ENCODE assay signal across 1 cellular context in the genomic region with DNA sequence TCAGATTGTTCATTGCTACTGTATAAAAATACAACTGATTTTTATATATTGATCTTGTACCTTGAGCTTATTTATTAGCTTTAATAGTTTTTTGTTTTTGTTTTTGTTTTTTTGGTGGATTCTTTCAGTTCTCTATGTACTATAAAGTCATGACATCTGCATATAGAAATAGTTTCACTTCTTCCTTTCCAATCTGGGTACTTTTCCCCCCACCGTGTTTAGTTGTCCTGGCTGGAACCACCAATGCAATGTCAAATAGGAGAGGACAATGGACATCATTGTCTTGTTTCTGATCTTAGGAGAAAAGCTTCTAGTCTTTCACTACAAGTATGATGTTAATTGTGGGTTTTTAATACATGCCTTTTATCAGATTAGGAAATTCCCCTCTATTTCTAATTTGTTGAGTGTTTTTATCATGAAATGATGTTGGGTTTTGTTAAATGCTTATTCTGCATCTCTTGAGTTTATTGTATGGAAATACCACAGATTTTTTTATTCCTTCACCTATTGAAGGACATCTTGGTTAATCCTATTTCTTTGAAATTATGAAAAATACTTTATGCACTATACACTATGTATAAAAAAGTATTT.
TF ChIP-seq lines count a peak whose summit lies in the region.

No MANE protein-coding gene starts in this region.

TF ChIP-seq in GM12878, 131 proteins besides CTCF, POLR2A, EP300 and RAD21 (continued from another document and continues in another):
- TF ChIP-seq ZNF384 (IDR thresholded peaks at IDR 0.05; ENCODE audit: borderline replicate concordance, low read depth, low read length) = no peak
- TF ChIP-seq, protein P1, sequence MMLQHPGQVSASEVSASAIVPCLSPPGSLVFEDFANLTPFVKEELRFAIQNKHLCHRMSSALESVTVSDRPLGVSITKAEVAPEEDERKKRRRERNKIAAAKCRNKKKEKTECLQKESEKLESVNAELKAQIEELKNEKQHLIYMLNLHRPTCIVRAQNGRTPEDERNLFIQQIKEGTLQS (IDR thresholded peaks at IDR 0.05; ENCODE audit: borderline replicate concordance, extremely low read depth, low read depth, low read length) = no peak
- peak; percentile 92 for TF ChIP-seq SPI1 (IDR thresholded peaks at IDR 0.05; ENCODE audit: borderline replicate concordance, insufficient read depth, low read depth, low read length)
- TF ChIP-seq NR2F1 (conservative IDR thresholded peaks at IDR 0.05) = peak; percentile 40; the same call in 1 of the 2 replicates
- TF ChIP-seq YBX1 (IDR thresholded peaks at IDR 0.05) = no peak
- TF ChIP-seq, protein P2, sequence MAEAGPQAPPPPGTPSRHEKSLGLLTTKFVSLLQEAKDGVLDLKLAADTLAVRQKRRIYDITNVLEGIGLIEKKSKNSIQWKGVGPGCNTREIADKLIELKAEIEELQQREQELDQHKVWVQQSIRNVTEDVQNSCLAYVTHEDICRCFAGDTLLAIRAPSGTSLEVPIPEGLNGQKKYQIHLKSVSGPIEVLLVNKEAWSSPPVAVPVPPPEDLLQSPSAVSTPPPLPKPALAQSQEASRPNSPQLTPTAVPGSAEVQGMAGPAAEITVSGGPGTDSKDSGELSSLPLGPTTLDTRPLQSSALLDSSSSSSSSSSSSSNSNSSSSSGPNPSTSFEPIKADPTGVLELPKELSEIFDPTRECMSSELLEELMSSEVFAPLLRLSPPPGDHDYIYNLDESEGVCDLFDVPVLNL (IDR thresholded peaks at IDR 0.05; ENCODE audit: low read depth, low read length) = no peak
- TF ChIP-seq, protein P3, sequence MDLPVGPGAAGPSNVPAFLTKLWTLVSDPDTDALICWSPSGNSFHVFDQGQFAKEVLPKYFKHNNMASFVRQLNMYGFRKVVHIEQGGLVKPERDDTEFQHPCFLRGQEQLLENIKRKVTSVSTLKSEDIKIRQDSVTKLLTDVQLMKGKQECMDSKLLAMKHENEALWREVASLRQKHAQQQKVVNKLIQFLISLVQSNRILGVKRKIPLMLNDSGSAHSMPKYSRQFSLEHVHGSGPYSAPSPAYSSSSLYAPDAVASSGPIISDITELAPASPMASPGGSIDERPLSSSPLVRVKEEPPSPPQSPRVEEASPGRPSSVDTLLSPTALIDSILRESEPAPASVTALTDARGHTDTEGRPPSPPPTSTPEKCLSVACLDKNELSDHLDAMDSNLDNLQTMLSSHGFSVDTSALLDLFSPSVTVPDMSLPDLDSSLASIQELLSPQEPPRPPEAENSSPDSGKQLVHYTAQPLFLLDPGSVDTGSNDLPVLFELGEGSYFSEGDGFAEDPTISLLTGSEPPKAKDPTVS (IDR thresholded peaks at IDR 0.05; ENCODE audit: low read depth, low read length) = no peak
- TF ChIP-seq RAD51 (IDR thresholded peaks at IDR 0.05) = no peak
- 0 out of 2 replicates have a peak, but pooled peaks have one; percentile 35 for TF ChIP-seq BCL11A (IDR thresholded peaks at IDR 0.05; ENCODE audit: low read depth, low read length)
- no peak for TF ChIP-seq HDAC6 (IDR thresholded peaks at IDR 0.05; ENCODE audit: unreplicated experiment)
- TF ChIP-seq, protein P4, sequence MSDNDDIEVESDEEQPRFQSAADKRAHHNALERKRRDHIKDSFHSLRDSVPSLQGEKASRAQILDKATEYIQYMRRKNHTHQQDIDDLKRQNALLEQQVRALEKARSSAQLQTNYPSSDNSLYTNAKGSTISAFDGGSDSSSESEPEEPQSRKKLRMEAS (IDR thresholded peaks at IDR 0.05; ENCODE audit: low read depth, low read length) = no peak
- TF ChIP-seq JUNB (IDR thresholded peaks at IDR 0.05) = peak; percentile 34; the same call in 1 of the 2 replicates
- TF ChIP-seq TAF1 (IDR thresholded peaks at IDR 0.05; ENCODE audit: borderline replicate concordance, low read depth, low read length) = no peak
- TF ChIP-seq KLF5 (IDR thresholded peaks at IDR 0.05; ENCODE audit: partially characterized antibody) = no peak
- no peak for TF ChIP-seq JUND (IDR thresholded peaks at IDR 0.05; ENCODE audit: low read depth, low read length)
- TF ChIP-seq NFIC (IDR thresholded peaks at IDR 0.05; ENCODE audit: low read depth, low read length) = peak; percentile 76
- TF ChIP-seq, protein P5, sequence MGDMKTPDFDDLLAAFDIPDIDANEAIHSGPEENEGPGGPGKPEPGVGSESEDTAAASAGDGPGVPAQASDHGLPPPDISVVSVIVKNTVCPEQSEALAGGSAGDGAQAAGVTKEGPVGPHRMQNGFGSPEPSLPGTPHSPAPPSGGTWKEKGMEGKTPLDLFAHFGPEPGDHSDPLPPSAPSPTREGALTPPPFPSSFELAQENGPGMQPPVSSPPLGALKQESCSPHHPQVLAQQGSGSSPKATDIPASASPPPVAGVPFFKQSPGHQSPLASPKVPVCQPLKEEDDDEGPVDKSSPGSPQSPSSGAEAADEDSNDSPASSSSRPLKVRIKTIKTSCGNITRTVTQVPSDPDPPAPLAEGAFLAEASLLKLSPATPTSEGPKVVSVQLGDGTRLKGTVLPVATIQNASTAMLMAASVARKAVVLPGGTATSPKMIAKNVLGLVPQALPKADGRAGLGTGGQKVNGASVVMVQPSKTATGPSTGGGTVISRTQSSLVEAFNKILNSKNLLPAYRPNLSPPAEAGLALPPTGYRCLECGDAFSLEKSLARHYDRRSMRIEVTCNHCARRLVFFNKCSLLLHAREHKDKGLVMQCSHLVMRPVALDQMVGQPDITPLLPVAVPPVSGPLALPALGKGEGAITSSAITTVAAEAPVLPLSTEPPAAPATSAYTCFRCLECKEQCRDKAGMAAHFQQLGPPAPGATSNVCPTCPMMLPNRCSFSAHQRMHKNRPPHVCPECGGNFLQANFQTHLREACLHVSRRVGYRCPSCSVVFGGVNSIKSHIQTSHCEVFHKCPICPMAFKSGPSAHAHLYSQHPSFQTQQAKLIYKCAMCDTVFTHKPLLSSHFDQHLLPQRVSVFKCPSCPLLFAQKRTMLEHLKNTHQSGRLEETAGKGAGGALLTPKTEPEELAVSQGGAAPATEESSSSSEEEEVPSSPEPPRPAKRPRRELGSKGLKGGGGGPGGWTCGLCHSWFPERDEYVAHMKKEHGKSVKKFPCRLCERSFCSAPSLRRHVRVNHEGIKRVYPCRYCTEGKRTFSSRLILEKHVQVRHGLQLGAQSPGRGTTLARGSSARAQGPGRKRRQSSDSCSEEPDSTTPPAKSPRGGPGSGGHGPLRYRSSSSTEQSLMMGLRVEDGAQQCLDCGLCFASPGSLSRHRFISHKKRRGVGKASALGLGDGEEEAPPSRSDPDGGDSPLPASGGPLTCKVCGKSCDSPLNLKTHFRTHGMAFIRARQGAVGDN (IDR thresholded peaks at IDR 0.05) = no peak
- no peak for TF ChIP-seq NFXL1 (IDR thresholded peaks at IDR 0.05; ENCODE audit: borderline replicate concordance)
- TF ChIP-seq EGR1 (IDR thresholded peaks at IDR 0.05; ENCODE audit: borderline replicate concordance in 1 of 2, low read depth in 2 of 2, low read length in 2 of 2) = no peak
- TF ChIP-seq TARDBP (IDR thresholded peaks at IDR 0.05; ENCODE audit: borderline replicate concordance) = no peak
- no peak for TF ChIP-seq CHD4 (IDR thresholded peaks at IDR 0.05)
- peak; percentile 25; the same call in 1 of the 2 replicates for TF ChIP-seq RUNX3 (IDR thresholded peaks at IDR 0.05; ENCODE audit: low read length)
- no peak for TF ChIP-seq SMAD1 (IDR thresholded peaks at IDR 0.05; ENCODE audit: low read depth, partially characterized antibody)
- TF ChIP-seq, protein P6, sequence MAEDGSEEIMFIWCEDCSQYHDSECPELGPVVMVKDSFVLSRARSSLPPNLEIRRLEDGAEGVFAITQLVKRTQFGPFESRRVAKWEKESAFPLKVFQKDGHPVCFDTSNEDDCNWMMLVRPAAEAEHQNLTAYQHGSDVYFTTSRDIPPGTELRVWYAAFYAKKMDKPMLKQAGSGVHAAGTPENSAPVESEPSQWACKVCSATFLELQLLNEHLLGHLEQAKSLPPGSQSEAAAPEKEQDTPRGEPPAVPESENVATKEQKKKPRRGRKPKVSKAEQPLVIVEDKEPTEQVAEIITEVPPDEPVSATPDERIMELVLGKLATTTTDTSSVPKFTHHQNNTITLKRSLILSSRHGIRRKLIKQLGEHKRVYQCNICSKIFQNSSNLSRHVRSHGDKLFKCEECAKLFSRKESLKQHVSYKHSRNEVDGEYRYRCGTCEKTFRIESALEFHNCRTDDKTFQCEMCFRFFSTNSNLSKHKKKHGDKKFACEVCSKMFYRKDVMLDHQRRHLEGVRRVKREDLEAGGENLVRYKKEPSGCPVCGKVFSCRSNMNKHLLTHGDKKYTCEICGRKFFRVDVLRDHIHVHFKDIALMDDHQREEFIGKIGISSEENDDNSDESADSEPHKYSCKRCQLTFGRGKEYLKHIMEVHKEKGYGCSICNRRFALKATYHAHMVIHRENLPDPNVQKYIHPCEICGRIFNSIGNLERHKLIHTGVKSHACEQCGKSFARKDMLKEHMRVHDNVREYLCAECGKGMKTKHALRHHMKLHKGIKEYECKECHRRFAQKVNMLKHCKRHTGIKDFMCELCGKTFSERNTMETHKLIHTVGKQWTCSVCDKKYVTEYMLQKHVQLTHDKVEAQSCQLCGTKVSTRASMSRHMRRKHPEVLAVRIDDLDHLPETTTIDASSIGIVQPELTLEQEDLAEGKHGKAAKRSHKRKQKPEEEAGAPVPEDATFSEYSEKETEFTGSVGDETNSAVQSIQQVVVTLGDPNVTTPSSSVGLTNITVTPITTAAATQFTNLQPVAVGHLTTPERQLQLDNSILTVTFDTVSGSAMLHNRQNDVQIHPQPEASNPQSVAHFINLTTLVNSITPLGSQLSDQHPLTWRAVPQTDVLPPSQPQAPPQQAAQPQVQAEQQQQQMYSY (CRISPR knock-in tag; IDR thresholded peaks at IDR 0.05) = no peak
- no peak for TF ChIP-seq SIN3A (IDR thresholded peaks at IDR 0.05; ENCODE audit: low read depth, low read length)
- TF ChIP-seq, protein P7, sequence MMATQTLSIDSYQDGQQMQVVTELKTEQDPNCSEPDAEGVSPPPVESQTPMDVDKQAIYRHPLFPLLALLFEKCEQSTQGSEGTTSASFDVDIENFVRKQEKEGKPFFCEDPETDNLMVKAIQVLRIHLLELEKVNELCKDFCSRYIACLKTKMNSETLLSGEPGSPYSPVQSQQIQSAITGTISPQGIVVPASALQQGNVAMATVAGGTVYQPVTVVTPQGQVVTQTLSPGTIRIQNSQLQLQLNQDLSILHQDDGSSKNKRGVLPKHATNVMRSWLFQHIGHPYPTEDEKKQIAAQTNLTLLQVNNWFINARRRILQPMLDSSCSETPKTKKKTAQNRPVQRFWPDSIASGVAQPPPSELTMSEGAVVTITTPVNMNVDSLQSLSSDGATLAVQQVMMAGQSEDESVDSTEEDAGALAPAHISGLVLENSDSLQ (IDR thresholded peaks at IDR 0.05) = no peak
- TF ChIP-seq RBBP5 (conservative IDR thresholded peaks at IDR 0.05) = no peak
- no peak for TF ChIP-seq ZZZ3 (IDR thresholded peaks at IDR 0.05; ENCODE audit: control insufficient read depth, insufficient read length, low read depth)
- TF ChIP-seq POLR2AphosphoS5 (IDR thresholded peaks at IDR 0.05; ENCODE audit: low read length) = no peak
- TF ChIP-seq DPF2 (IDR thresholded peaks at IDR 0.05) = peak; percentile 54; the same call in 1 of the 2 replicates
- TF ChIP-seq ESRRA (IDR thresholded peaks at IDR 0.05; ENCODE audit: low read length) = no peak
- TF ChIP-seq SREBF2 (IDR thresholded peaks at IDR 0.05; ENCODE audit: low read length) = no peak
- TF ChIP-seq CHD2 (IDR thresholded peaks at IDR 0.05; ENCODE audit: borderline replicate concordance, low read depth, low read length) = no peak
- TF ChIP-seq, protein P8, sequence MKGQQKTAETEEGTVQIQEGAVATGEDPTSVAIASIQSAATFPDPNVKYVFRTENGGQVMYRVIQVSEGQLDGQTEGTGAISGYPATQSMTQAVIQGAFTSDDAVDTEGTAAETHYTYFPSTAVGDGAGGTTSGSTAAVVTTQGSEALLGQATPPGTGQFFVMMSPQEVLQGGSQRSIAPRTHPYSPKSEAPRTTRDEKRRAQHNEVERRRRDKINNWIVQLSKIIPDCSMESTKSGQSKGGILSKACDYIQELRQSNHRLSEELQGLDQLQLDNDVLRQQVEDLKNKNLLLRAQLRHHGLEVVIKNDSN (IDR thresholded peaks at IDR 0.05; ENCODE audit: borderline replicate concordance, extremely low read length, insufficient read depth, low read depth, low read length) = no peak
- TF ChIP-seq SUZ12 (IDR thresholded peaks at IDR 0.05; ENCODE audit: unreplicated experiment) = no peak
- peak; percentile 52 for TF ChIP-seq BMI1 (IDR thresholded peaks at IDR 0.05; ENCODE audit: borderline replicate concordance)
- no peak for TF ChIP-seq ASH2L (IDR thresholded peaks at IDR 0.05; ENCODE audit: borderline replicate concordance, low read depth)
- TF ChIP-seq MYB (IDR thresholded peaks at IDR 0.05; ENCODE audit: borderline replicate concordance, low read depth, low read length) = no peak
- TF ChIP-seq ZNF622 (IDR thresholded peaks at IDR 0.05) = no peak
- TF ChIP-seq CBX3 (IDR thresholded peaks at IDR 0.05; ENCODE audit: borderline replicate concordance, low read depth) = no peak
- TF ChIP-seq, protein P9, sequence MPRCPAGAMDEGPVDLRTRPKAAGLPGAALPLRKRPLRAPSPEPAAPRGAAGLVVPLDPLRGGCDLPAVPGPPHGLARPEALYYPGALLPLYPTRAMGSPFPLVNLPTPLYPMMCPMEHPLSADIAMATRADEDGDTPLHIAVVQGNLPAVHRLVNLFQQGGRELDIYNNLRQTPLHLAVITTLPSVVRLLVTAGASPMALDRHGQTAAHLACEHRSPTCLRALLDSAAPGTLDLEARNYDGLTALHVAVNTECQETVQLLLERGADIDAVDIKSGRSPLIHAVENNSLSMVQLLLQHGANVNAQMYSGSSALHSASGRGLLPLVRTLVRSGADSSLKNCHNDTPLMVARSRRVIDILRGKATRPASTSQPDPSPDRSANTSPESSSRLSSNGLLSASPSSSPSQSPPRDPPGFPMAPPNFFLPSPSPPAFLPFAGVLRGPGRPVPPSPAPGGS (IDR thresholded peaks at IDR 0.05; ENCODE audit: borderline replicate concordance, insufficient read depth, low read depth, low read length, poor library complexity, severe bottlenecking) = no peak
- TF ChIP-seq ZNF24 (IDR thresholded peaks at IDR 0.05) = no peak
- no peak for TF ChIP-seq HCFC1 (IDR thresholded peaks at IDR 0.05; ENCODE audit: low read length)
- peak; percentile 80 for TF ChIP-seq NBN (IDR thresholded peaks at IDR 0.05)
- TF ChIP-seq SREBF1 (IDR thresholded peaks at IDR 0.05; ENCODE audit: low read length) = no peak
- TF ChIP-seq, protein P10, sequence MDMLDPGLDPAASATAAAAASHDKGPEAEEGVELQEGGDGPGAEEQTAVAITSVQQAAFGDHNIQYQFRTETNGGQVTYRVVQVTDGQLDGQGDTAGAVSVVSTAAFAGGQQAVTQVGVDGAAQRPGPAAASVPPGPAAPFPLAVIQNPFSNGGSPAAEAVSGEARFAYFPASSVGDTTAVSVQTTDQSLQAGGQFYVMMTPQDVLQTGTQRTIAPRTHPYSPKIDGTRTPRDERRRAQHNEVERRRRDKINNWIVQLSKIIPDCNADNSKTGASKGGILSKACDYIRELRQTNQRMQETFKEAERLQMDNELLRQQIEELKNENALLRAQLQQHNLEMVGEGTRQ (IDR thresholded peaks at IDR 0.05; ENCODE audit: borderline replicate concordance, low read depth, low read length) = no peak
- no peak for TF ChIP-seq CREM (IDR thresholded peaks at IDR 0.05; ENCODE audit: low read depth)
- no peak for TF ChIP-seq SRF (IDR thresholded peaks at IDR 0.05; ENCODE audit: low read depth in 2 of 2, low read length in 2 of 2)
